22 cellular contexts compared by ENCODE assay signal in genomic region chr5:180486636-180487149, GRCh38.
"Had no signal": no experiment of that assay in that cellular context is flagged by ENCODE, and none has a peak within 500 bp of the region (broad histone marks: within the 10 kb centered on the region; RNA-seq: fewer than 3 reads in every experiment).

No MANE protein-coding gene starts in this region.

- H3K27ac ChIP-seq: cardiac muscle cell, epithelial cell of prostate, gastroesophageal sphincter, heart left ventricle, psoas muscle, skin epidermis, stomach, upper lobe of left lung, VCaP had no signal

- H3K27me3 Mint-ChIP-seq: activated naive CD8-positive, alpha-beta T cell treated with anti-CD3 and anti-CD28 coated beads for 36 hours; effector memory CD8-positive, alpha-beta T cell; memory B cell had no signal

- H3K4me3 ChIP-seq: cardiac muscle cell, gastroesophageal sphincter, heart left ventricle, mucosa of descending colon, psoas muscle, skin epidermis, stomach, upper lobe of left lung had no signal

- H3K9me3 Mint-ChIP-seq: activated naive CD8-positive, alpha-beta T cell treated with anti-CD3 and anti-CD28 coated beads for 36 hours; effector memory CD8-positive, alpha-beta T cell; memory B cell; naive B cell; T-helper 1 cell treated with Interleukin-12 subunit alpha and Interleukin-12 subunit beta and Interleukin-4 antibody, amounts not matched to agents 30 μg/mL and 1 μg/mL, for 36 hours had no signal

- H3K36me3 Mint-ChIP-seq: activated naive CD8-positive, alpha-beta T cell treated with anti-CD3 and anti-CD28 coated beads for 36 hours; naive B cell had no signal

- H3K27me3 ChIP-seq: cardiac muscle cell, heart left ventricle, stomach, upper lobe of left lung had no signal

- DNase-seq: activated CD4-positive, CD25-positive, alpha-beta regulatory T cell treated with anti-CD3 and anti-CD28 coated beads, Interleukin-2, amount 50 U/mL, for 72 hours; activated naive CD4-positive, alpha-beta T cell; activated naive CD8-positive, alpha-beta T cell treated with anti-CD3 and anti-CD28 coated beads for 36 hours; amniotic stem cell; dermis blood vessel endothelial cell; effector memory CD8-positive, alpha-beta T cell; heart left ventricle; left ventricle myocardium superior; mucosa of descending colon; naive B cell; psoas muscle; right cardiac atrium; stomach; upper lobe of left lung had no signal

- H3K4me1 ChIP-seq: gastroesophageal sphincter, psoas muscle, stomach, upper lobe of left lung had no signal

- H3K36me3 ChIP-seq: cardiac muscle cell, gastroesophageal sphincter, heart left ventricle, stomach, upper lobe of left lung had no signal

- ATAC-seq: effector memory CD8-positive, alpha-beta T cell; gastroesophageal sphincter; heart left ventricle; left ventricle myocardium superior; mucosa of descending colon; psoas muscle; right cardiac atrium had no signal

- H3K4me3 Mint-ChIP-seq: activated naive CD8-positive, alpha-beta T cell treated with anti-CD3 and anti-CD28 coated beads for 36 hours; effector memory CD8-positive, alpha-beta T cell; memory B cell; naive B cell; neural crest cell; T-helper 1 cell treated with Interleukin-12 subunit alpha and Interleukin-12 subunit beta and Interleukin-4 antibody, amounts not matched to agents 30 μg/mL and 1 μg/mL, for 36 hours had no signal

- H3K4me1 Mint-ChIP-seq: activated naive CD8-positive, alpha-beta T cell treated with anti-CD3 and anti-CD28 coated beads for 36 hours; memory B cell; naive B cell had no signal

- H3K9me3 ChIP-seq: gastroesophageal sphincter, heart left ventricle, mucosa of descending colon, psoas muscle, stomach, upper lobe of left lung had no signal

- H3K27ac Mint-ChIP-seq: activated naive CD8-positive, alpha-beta T cell treated with anti-CD3 and anti-CD28 coated beads for 36 hours; effector memory CD8-positive, alpha-beta T cell; memory B cell; naive B cell; T-helper 1 cell treated with Interleukin-12 subunit alpha and Interleukin-12 subunit beta and Interleukin-4 antibody, amounts not matched to agents 30 μg/mL and 1 μg/mL, for 36 hours had no signal
